Comparison of ENCODE assay signal across 8 cellular contexts in genomic region chr15:43225201-43225949, GRCh38. TPM values are rescaled to one million over a fixed set of nuclear protein-coding genes. Genes with fewer than 3 reads are reported as not detected.
DNase-seq lines count a peak whose midpoint lies in the region; ATAC-seq and TF ChIP-seq lines count a peak whose summit lies in the region.

No MANE protein-coding gene starts in this region.

- intact Hi-C loops in adrenal gland (cut with DNase I) (loop anchor here in 1 of 2 donors (5.0 kb wide), 1 partner anchor 62 kb away; no protein-coding TSS in a partner anchor), left ventricle myocardium superior (cut with micrococcal nuclease) (loop anchor here (2.0 kb wide), 1 partner anchor 59 kb away; no protein-coding TSS in a partner anchor)

- H3K9me3 ChIP-seq in adrenal gland (replicated peaks in 1 of 3): no peaks in the 10 kb centered on the region

- CTCF ChIA-PET in RWPE1 (lab: Yijun Ruan, JAX): interaction anchor here (0.6 to 4.4 kb wide), 24 partner anchors 9 to 467 kb away, joined by 3 to 95 read pairs (median 4); partner anchors contain the start of genes TGM5 and TGM7

- 6 to 43% (median 42%) methylated on average over 9 to 16 of the region's 16 CpGs for WGBS in adrenal gland, 4 donors

- no peak for TF ChIP-seq POLR2A in adrenal gland (IDR thresholded peaks at IDR 0.05)

- no peaks in the 10 kb centered on the region for H3K36me3 ChIP-seq in adrenal gland (replicated peaks in 1 of 2)

- no peaks in the 10 kb centered on the region for H3K27me3 ChIP-seq in adrenal gland

- TF ChIP-seq CTCF in RWPE1 (conservative IDR thresholded peaks at IDR 0.05; ENCODE audit: low read depth): peak; percentile 80
- peak; percentile 59 to 74 (median 70) for TF ChIP-seq CTCF in adrenal gland (IDR thresholded peaks at IDR 0.05)

- POLR2A ChIA-PET in RWPE1 (lab: Yijun Ruan, JAX; ENCODE audit: low non-redundant PET): interaction anchor here (0.6 kb wide), 1 partner anchor 131 kb away, joined by 6 read pairs; no protein-coding TSS in a partner anchor

- H3K4me3 ChIP-seq in adrenal gland: no peak overlapping the region

- no peaks in the 10 kb centered on the region for H3K4me1 ChIP-seq in adrenal gland (replicated peaks in 1 of 2)

- TF ChIP-seq EP300 in Ishikawa (IDR thresholded peaks at IDR 0.05; ENCODE audit: borderline replicate concordance): no peak

- H3K27ac ChIP-seq in RWPE1 (no peak overlapping the region), adrenal gland (no peak overlapping the region)

- TF ChIP-seq RAD21 in Ishikawa (IDR thresholded peaks at IDR 0.05; ENCODE audit: low read depth): peak; percentile 84

- ATAC-seq in left ventricle myocardium superior (peak; percentile 84), HG02798 (IDR thresholded peaks at IDR 0.05; ENCODE audit: poor library complexity, unreplicated experiment) (no peak)

- DNase-seq in GDM1 (lab: John Stamatoyannopoulos, UW) (peak; percentile 72), RWPE1 (ENCODE audit: low spot score) (peak; percentile 57), adrenal gland (peak; percentile 37 to 72 (median 45)), left ventricle myocardium superior (no peak), retina (peak; percentile 49)
- DNase-seq in activated CD4-positive, CD25-positive, alpha-beta regulatory T cell (lab: John Stamatoyannopoulos, UW): no peak

TF ChIP-seq in Ishikawa, 13 proteins besides CTCF, POLR2A, EP300 and RAD21:
- TF ChIP-seq EGR1 (IDR thresholded peaks at IDR 0.05) (no peak), NFIC (IDR thresholded peaks at IDR 0.05) (0 out of 2 replicates have a peak, but pooled peaks have one; percentile 24), TAF1 (IDR thresholded peaks at IDR 0.05; ENCODE audit: low read depth) (no peak), CREB1 (IDR thresholded peaks at IDR 0.05; ENCODE audit: low read depth) (no peak)
TF ChIP-seq in Ishikawa: peak in this region for 1.

RNA-seq across cellular contexts. Expression of gene EPB42, which starts 4.6 kb away (rescaled TPM):
- total RNA-seq in adrenal gland: under 1 TPM in 1 of 8 donors, not detected in 7; 0.45 TPM
- polyA plus RNA-seq in adrenal gland: under 1 TPM in 1 of 3 donors, not detected in 2; 0.10 TPM
- 0.15 TPM for total RNA-seq in left ventricle myocardium superior

RNA-seq across cellular contexts. Expression of gene CCNDBP1, which starts 40.2 kb away (rescaled TPM):
- total RNA-seq in adrenal gland (100 to 1,000 TPM in 2 of 8 donors, 10 to 100 TPM in 6; 66.0 to 160 (median 89.8) TPM), left ventricle myocardium superior (56.6 TPM)
- 100 to 1,000 TPM in 1 of 3 donors, 10 to 100 TPM in 2; 34.1 to 106 (median 35.4) TPM for polyA plus RNA-seq in adrenal gland

RNA-seq across cellular contexts. Expression of gene TGM5, which starts 41.4 kb away (rescaled TPM):
- total RNA-seq in adrenal gland: under 1 TPM in 2 of 8 donors, not detected in 6; 0.14 TPM
- polyA plus RNA-seq in adrenal gland: under 1 TPM in 1 of 3 donors, not detected in 2; 0.13 TPM
- total RNA-seq in left ventricle myocardium superior: not detected

Comparison
In these comparisons a context has a peak if more than half of its experiments do, and no peak if none do; other contexts are left out.
1. DNase-seq: peak in GDM1 (single experiment), RWPE1 (single experiment), adrenal gland (7 of 7) and retina (single experiment); none in left ventricle myocardium superior (single experiment) and activated CD4-positive, CD25-positive, alpha-beta regulatory T cell (0 of 4).